In the genomic region with DNA sequence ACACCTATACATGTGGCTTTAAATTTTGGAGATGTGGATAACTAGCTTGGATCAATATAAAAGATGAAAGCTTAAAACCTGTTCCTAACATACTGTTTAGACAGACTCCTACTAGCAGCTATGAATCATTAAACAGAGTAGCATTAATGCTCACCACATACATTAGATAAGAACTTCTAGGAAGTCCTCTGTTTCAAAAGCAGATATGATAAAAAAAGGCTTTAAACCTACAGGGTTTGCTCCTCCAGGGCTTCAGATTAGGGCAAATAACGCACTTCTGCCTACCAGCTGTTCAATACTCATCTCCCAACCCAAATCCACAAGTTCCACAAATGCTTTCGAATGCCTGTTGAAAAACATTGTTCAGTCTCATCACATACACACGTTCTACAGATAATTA, we compare ENCODE assay signal across 8 cellular contexts. TPM values are rescaled to one million over a fixed set of nuclear protein-coding genes. Genes with fewer than 3 reads are reported as not detected.
DNase-seq lines count a peak whose midpoint lies in the region; ATAC-seq and TF ChIP-seq lines count a peak whose summit lies in the region.

No MANE protein-coding gene starts in this region.

- POLR2A ChIA-PET in WTC11 (lab: Charles Lee): interaction anchor here (0.6 to 1.7 kb wide), 5 partner anchors 8 to 383 kb away, joined by 3 to 10 read pairs (median 3); partner anchors contain the start of gene ABRACL

- H3K9me3 Mint-ChIP-seq in activated naive CD4-positive, alpha-beta T cell treated with anti-CD3 and anti-CD28 coated beads for 36 hours: no peaks in the 10 kb centered on the region
- H3K9me3 Mint-ChIP-seq in WTC11: no peaks in the 10 kb centered on the region
- H3K9me3 Mint-ChIP-seq in stimulated activated naive CD8-positive, alpha-beta T cell treated with anti-CD3 and anti-CD28 coated beads, Interleukin-15, amount 100 ng/mL, for 72 hours: no peaks in the 10 kb centered on the region

- TF ChIP-seq CTCF in WTC11 (IDR thresholded peaks at IDR 0.05): no peak

- CTCF ChIA-PET in activated naive CD4-positive, alpha-beta T cell treated with anti-CD3 and anti-CD28 coated beads for 36 hours (lab: Charles Lee): interaction anchor here (0.7 to 5.7 kb wide), 7 partner anchors 12 to 378 kb away, joined by 3 to 40 read pairs (median 4); no protein-coding TSS in a partner anchor
- CTCF ChIA-PET in WTC11 (lab: Charles Lee): interaction anchor here (0.9 to 2.3 kb wide), 4 partner anchors 9 to 171 kb away, joined by 3 to 9 read pairs (median 4); no protein-coding TSS in a partner anchor

- no peaks in the 10 kb centered on the region for H3K27me3 ChIP-seq in iPS-15b (ENCODE audit: control insufficient read depth, insufficient read depth, low read length)

- intact Hi-C loops in activated naive CD4-positive, alpha-beta T cell treated with anti-CD3 and anti-CD28 coated beads for 36 hours (cut with micrococcal nuclease): loop anchor here (2.0 to 10.0 kb wide), 6 partner anchors 40 to 872 kb away; no protein-coding TSS in a partner anchor

- no peaks in the 10 kb centered on the region for H3K9me3 ChIP-seq in iPS-15b (ENCODE audit: control insufficient read depth, insufficient read depth, low read length)

- H3K36me3 ChIP-seq in iPS-15b (ENCODE audit: control insufficient read depth, insufficient read depth, low read length): no peaks in the 10 kb centered on the region

- H3K27ac Mint-ChIP-seq in activated naive CD4-positive, alpha-beta T cell treated with anti-CD3 and anti-CD28 coated beads for 36 hours: peak overlapping the region; percentile 4
- no peak overlapping the region for H3K27ac Mint-ChIP-seq in WTC11
- H3K27ac Mint-ChIP-seq in stimulated activated naive CD8-positive, alpha-beta T cell treated with anti-CD3 and anti-CD28 coated beads, Interleukin-15, amount 100 ng/mL, for 72 hours: peak overlapping the region; percentile 85 to 94

- no peaks in the 10 kb centered on the region for H3K36me3 Mint-ChIP-seq in activated naive CD4-positive, alpha-beta T cell treated with anti-CD3 and anti-CD28 coated beads for 36 hours (ENCODE audit: low read depth)
- H3K36me3 Mint-ChIP-seq in WTC11: no peaks in the 10 kb centered on the region

- peak overlapping the region; percentile 69 for H3K4me3 Mint-ChIP-seq in activated naive CD4-positive, alpha-beta T cell treated with anti-CD3 and anti-CD28 coated beads for 36 hours
- peak overlapping the region; percentile 84; the same call in 1 of the 2 replicates for H3K4me3 Mint-ChIP-seq in WTC11
- no peak overlapping the region for H3K4me3 Mint-ChIP-seq in stimulated activated naive CD8-positive, alpha-beta T cell treated with anti-CD3 and anti-CD28 coated beads, Interleukin-15, amount 100 ng/mL, for 72 hours

- ATAC-seq in WTC11: no peak
- no peak for ATAC-seq in stimulated activated naive CD8-positive, alpha-beta T cell treated with anti-CD3 and anti-CD28 coated beads, Interleukin-15, amount 100 ng/mL, for 72 hours
- no peak for ATAC-seq in HG03135 (IDR thresholded peaks at IDR 0.05; ENCODE audit: unreplicated experiment)
- ATAC-seq in GM21619 (IDR thresholded peaks at IDR 0.05; ENCODE audit: unreplicated experiment): no peak
- ATAC-seq in GM21737 (IDR thresholded peaks at IDR 0.05; ENCODE audit: unreplicated experiment): no peak

- peak overlapping the region; percentile 71 for H3K4me3 ChIP-seq in iPS-15b (ENCODE audit: low read depth, low read length)

- no peak for DNase-seq in activated naive CD4-positive, alpha-beta T cell treated with anti-CD3 and anti-CD28 coated beads for 36 hours
- DNase-seq in activated naive CD4-positive, alpha-beta T cell treated with Interleukin-2 at 50 U/mL for 16 hours: no peak
- no peak for DNase-seq in WTC11 (ENCODE audit: low spot score)
- DNase-seq in stimulated activated naive CD8-positive, alpha-beta T cell treated with anti-CD3 and anti-CD28 coated beads, Interleukin-15, amount 100 ng/mL, for 72 hours: no peak

- H3K9ac ChIP-seq in iPS-15b (ENCODE audit: low read depth, low read length): peak overlapping the region; percentile 81

- H3K4me1 Mint-ChIP-seq in activated naive CD4-positive, alpha-beta T cell treated with anti-CD3 and anti-CD28 coated beads for 36 hours (ENCODE audit: low read depth): peaks cover 8% of the 10 kb centered on the region
- peaks cover 14% of the 10 kb centered on the region for H3K4me1 Mint-ChIP-seq in WTC11
- peaks cover 19% of the 10 kb centered on the region for H3K4me1 Mint-ChIP-seq in stimulated activated naive CD8-positive, alpha-beta T cell treated with anti-CD3 and anti-CD28 coated beads, Interleukin-15, amount 100 ng/mL, for 72 hours

- H3K27me3 Mint-ChIP-seq in activated naive CD4-positive, alpha-beta T cell treated with anti-CD3 and anti-CD28 coated beads for 36 hours (ENCODE audit: low read depth): no peaks in the 10 kb centered on the region
- H3K27me3 Mint-ChIP-seq in WTC11 (ENCODE audit: low read depth): no peaks in the 10 kb centered on the region
- no peaks in the 10 kb centered on the region for H3K27me3 Mint-ChIP-seq in stimulated activated naive CD8-positive, alpha-beta T cell treated with anti-CD3 and anti-CD28 coated beads, Interleukin-15, amount 100 ng/mL, for 72 hours

- H3K4me1 ChIP-seq in iPS-15b (ENCODE audit: control insufficient read depth, insufficient read depth, low read length): peaks cover 13% of the 10 kb centered on the region

TF ChIP-seq in WTC11, 78 proteins besides CTCF, POLR2A, EP300 and RAD21:
- TF ChIP-seq NR1H2 (CRISPR knock-in tag; IDR thresholded peaks at IDR 0.05) (no peak), MYBL2 (CRISPR knock-in tag; IDR thresholded peaks at IDR 0.05) (no peak), FOXJ3 (CRISPR knock-in tag; IDR thresholded peaks at IDR 0.05; ENCODE audit: borderline replicate concordance) (no peak), NR3C1 (CRISPR knock-in tag; conservative IDR thresholded peaks at IDR 0.05; ENCODE audit: low read depth) (no peak), ZNF671 (CRISPR knock-in tag; IDR thresholded peaks at IDR 0.05) (no peak), HMGA2 (CRISPR knock-in tag; IDR thresholded peaks at IDR 0.05) (no peak), NFYB (CRISPR knock-in tag; conservative IDR thresholded peaks at IDR 0.05; ENCODE audit: low read depth) (no peak), ZNF121 (CRISPR knock-in tag; IDR thresholded peaks at IDR 0.05) (no peak), SMAD4 (CRISPR knock-in tag; IDR thresholded peaks at IDR 0.05) (no peak), RELA (CRISPR knock-in tag; IDR thresholded peaks at IDR 0.05; ENCODE audit: borderline replicate concordance) (no peak), E2F1 (CRISPR knock-in tag; IDR thresholded peaks at IDR 0.05) (no peak), OVOL2 (CRISPR knock-in tag; IDR thresholded peaks at IDR 0.05; ENCODE audit: borderline replicate concordance) (no peak), ZNF138 (CRISPR knock-in tag; conservative IDR thresholded peaks at IDR 0.05) (no peak), ZNF219 (CRISPR knock-in tag; IDR thresholded peaks at IDR 0.05; ENCODE audit: borderline replicate concordance) (no peak), FOXK1 (CRISPR knock-in tag; IDR thresholded peaks at IDR 0.05) (no peak), NR2C2 (CRISPR knock-in tag; IDR thresholded peaks at IDR 0.05) (no peak), E2F5 (CRISPR knock-in tag; IDR thresholded peaks at IDR 0.05) (no peak)
- TF ChIP-seq, protein P1, sequence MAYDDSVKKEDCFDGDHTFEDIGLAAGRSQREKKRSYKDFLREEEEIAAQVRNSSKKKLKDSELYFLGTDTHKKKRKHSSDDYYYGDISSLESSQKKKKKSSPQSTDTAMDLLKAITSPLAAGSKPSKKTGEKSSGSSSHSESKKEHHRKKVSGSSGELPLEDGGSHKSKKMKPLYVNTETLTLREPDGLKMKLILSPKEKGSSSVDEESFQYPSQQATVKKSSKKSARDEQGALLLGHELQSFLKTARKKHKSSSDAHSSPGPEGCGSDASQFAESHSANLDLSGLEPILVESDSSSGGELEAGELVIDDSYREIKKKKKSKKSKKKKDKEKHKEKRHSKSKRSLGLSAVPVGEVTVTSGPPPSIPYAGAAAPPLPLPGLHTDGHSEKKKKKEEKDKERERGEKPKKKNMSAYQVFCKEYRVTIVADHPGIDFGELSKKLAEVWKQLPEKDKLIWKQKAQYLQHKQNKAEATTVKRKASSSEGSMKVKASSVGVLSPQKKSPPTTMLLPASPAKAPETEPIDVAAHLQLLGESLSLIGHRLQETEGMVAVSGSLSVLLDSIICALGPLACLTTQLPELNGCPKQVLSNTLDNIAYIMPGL (CRISPR knock-in tag; IDR thresholded peaks at IDR 0.05): no peak

RNA-seq across cellular contexts. Expression of gene REPS1, which starts 1.5 kb away (rescaled TPM):
- total RNA-seq in activated naive CD4-positive, alpha-beta T cell treated with anti-CD3 and anti-CD28 coated beads for 36 hours: 10 to 100 TPM; 25.8 to 28.8 TPM
- 51.0 to 55.1 TPM (median 54.6 TPM) in 3 replicates for total RNA-seq in WTC11 (2021)

RNA-seq across cellular contexts. Expression of gene ABRACL, which starts 42.0 kb away (rescaled TPM):
- total RNA-seq in activated naive CD4-positive, alpha-beta T cell treated with anti-CD3 and anti-CD28 coated beads for 36 hours: 100 to 1,000 TPM; 185 to 190 TPM
- 111 to 117 TPM (median 116 TPM) in 3 replicates for total RNA-seq in WTC11 (2021)

Comparison
In these comparisons a context has a peak if more than half of its experiments do, and no peak if none do; other contexts are left out.
1. H3K4me3 Mint-ChIP-seq: peak in activated naive CD4-positive, alpha-beta T cell treated with anti-CD3 and anti-CD28 coated beads for 36 hours (single experiment) and WTC11 (single experiment); none in stimulated activated naive CD8-positive, alpha-beta T cell treated with anti-CD3 and anti-CD28 coated beads, Interleukin-15, amount 100 ng/mL, for 72 hours (0 of 2).